16 cellular contexts compared by ENCODE assay signal in genomic region chr18:56043691-56044090, GRCh38.
DNase-seq lines count a peak whose midpoint lies in the region; ATAC-seq, FAIRE-seq and TF ChIP-seq lines count a peak whose summit lies in the region.
"Had no signal": no experiment of that assay in that cellular context is flagged by ENCODE, and none has a peak within 500 bp of the region (broad histone marks: within the 10 kb centered on the region; RNA-seq: fewer than 3 reads in every experiment).

No MANE protein-coding gene starts in this region.

- no peak overlapping the region for H3K4me3 Mint-ChIP-seq in astrocyte (ENCODE audit: unreplicated experiment)
- H3K4me3 Mint-ChIP-seq: CD4-positive, alpha-beta memory T cell; mesothelial cell of epicardium had no signal

- no peak overlapping the region for H3K9ac ChIP-seq in astrocyte (ENCODE audit: low read length)

- peaks cover 4% of the 10 kb centered on the region for H3K4me1 Mint-ChIP-seq in astrocyte (ENCODE audit: low read depth, unreplicated experiment)
- H3K4me1 Mint-ChIP-seq: CD4-positive, alpha-beta memory T cell had no signal

- H3K27me3 Mint-ChIP-seq in astrocyte (ENCODE audit: low read depth, unreplicated experiment) = no peaks in the 10 kb centered on the region
- H3K27me3 Mint-ChIP-seq: CD4-positive, alpha-beta memory T cell had no signal

- peaks cover 5% of the 10 kb centered on the region for H3K9me3 ChIP-seq in astrocyte (ENCODE audit: insufficient read depth, low read depth, low read length)

- H4K20me1 ChIP-seq in astrocyte (ENCODE audit: insufficient read depth, low read length) = no peaks in the 10 kb centered on the region

- no peaks in the 10 kb centered on the region for H3K36me3 ChIP-seq in astrocyte (ENCODE audit: insufficient read depth, low read length)

- no peaks in the 10 kb centered on the region for H3K4me1 ChIP-seq in astrocyte (ENCODE audit: insufficient read depth, low read length)
- H3K4me1 ChIP-seq: foreskin keratinocyte had no signal

- no peak overlapping the region for H3K27ac Mint-ChIP-seq in astrocyte (ENCODE audit: unreplicated experiment)
- H3K27ac Mint-ChIP-seq: CD4-positive, alpha-beta memory T cell; mesothelial cell of epicardium had no signal

- no peak for TF ChIP-seq CTCF in astrocyte (IDR thresholded peaks at IDR 0.05; ENCODE audit: insufficient read depth, low read depth, low read length)

- no peak overlapping the region for H3K4me3 ChIP-seq in astrocyte (ENCODE audit: insufficient read depth, low read depth, low read length)

- no peaks in the 10 kb centered on the region for H3K79me2 ChIP-seq in astrocyte (ENCODE audit: insufficient read depth, low read length)

- H3K9me3 Mint-ChIP-seq in astrocyte (ENCODE audit: unreplicated experiment) = peaks cover 16% of the 10 kb centered on the region

- FAIRE-seq in astrocyte (lab: Jason Lieb, UNC) = no peak

- H3K4me2 ChIP-seq in astrocyte (ENCODE audit: low read length) = no peak overlapping the region

- no peak overlapping the region for H3K27ac ChIP-seq in astrocyte (ENCODE audit: low read depth, low read length)
- H3K27ac ChIP-seq: foreskin keratinocyte had no signal

- intact Hi-C loops in head of caudate nucleus (cut with DNase I) = loop anchor here (5.0 kb wide), 1 partner anchor 46 kb away; no protein-coding TSS in a partner anchor

- H2AFZ ChIP-seq in astrocyte (ENCODE audit: low read depth, low read length) = no peak overlapping the region

- H3K36me3 Mint-ChIP-seq in astrocyte (ENCODE audit: low read depth, unreplicated experiment) = no peaks in the 10 kb centered on the region
- H3K36me3 Mint-ChIP-seq: CD4-positive, alpha-beta memory T cell had no signal

- no peak for ATAC-seq in GM18502 (IDR thresholded peaks at IDR 0.05; ENCODE audit: poor library complexity, unreplicated experiment)
- ATAC-seq: foreskin keratinocyte, SK-N-SH treated with all-trans-retinoic acid at 6 μM for 48 hours had no signal

- no peaks in the 10 kb centered on the region for H3K27me3 ChIP-seq in astrocyte (ENCODE audit: insufficient read depth, low read length)
- H3K27me3 ChIP-seq: foreskin keratinocyte had no signal

- peak in 13 of 14 donors; percentile 12 to 85 (median 79) for DNase-seq in C1 segment of cervical spinal cord (lab: John Stamatoyannopoulos, UW)
- peak; percentile 3 for DNase-seq in astrocyte (ENCODE audit: low read depth)
- DNase-seq in head of caudate nucleus = peak; percentile 77 to 98 (median 91)
- peak; percentile 99 for DNase-seq in pons (ENCODE audit: low spot score)
- DNase-seq in NCI-H1417 treated with DMSO at 0.1 percent for 48 hours (lab: John Stamatoyannopoulos, UW) = no peak
- no peak for DNase-seq in GM03348 (ENCODE audit: low spot score)
- no peak for DNase-seq in activated gamma-delta T cell (lab: John Stamatoyannopoulos, UW)
- DNase-seq: activated CD8-positive, alpha-beta memory T cell treated with anti-CD3 and anti-CD28 coated beads for 24 hours; activated effector memory CD4-positive, alpha-beta T cell treated with Interleukin-2 at 50 U/mL for 16 hours; CD4-positive, alpha-beta memory T cell; foreskin keratinocyte; NCI-H2029; stimulated activated CD4-positive, alpha-beta T cell treated with anti-CD3 and anti-CD28 coated beads, Interleukin-12 subunit alpha, Interleukin-12 subunit beta, amount 100 ng/mL, for 4 hours had no signal

Comparison
In these comparisons a context has a peak if more than half of its experiments do, and no peak if none do; other contexts are left out.
1. DNase-seq: peak in C1 segment of cervical spinal cord (13 of 14), astrocyte (single experiment), head of caudate nucleus (42 of 42) and pons (single experiment); none in NCI-H1417 treated with DMSO at 0.1 percent for 48 hours (single experiment), GM03348 (single experiment) and activated gamma-delta T cell (single experiment).